11 cellular contexts compared by ENCODE assay signal in the genomic region with DNA sequence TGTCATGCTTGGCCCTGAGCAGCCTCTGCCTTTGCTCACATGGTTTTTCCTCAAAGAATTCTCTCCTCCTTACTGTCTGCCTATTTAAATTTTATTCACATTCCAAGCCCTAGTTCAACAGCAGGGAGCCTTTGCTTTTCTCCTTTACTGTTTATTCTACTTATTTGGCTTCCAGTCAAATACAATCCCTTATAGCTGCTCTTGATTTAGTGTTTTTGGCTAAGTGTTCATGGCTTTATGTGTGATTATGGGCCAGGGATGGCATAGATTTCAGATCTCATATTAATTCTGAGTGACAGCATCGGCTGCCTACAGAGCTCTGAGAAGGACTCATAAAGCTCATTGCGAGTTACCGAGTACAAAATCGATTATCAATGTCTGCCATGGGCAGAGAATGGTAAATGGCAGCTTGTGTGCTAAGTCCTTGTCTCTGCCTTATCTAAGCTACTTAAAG.
A peak's percentile ranks its signal among the peaks of the same experiment; 100 is the strongest.
DNase-seq lines count a peak whose midpoint lies in the region; ATAC-seq and TF ChIP-seq lines count a peak whose summit lies in the region.
"Had no signal": no experiment of that assay in that cellular context is flagged by ENCODE, and none has a peak within 500 bp of the region (broad histone marks: within the 10 kb centered on the region; RNA-seq: fewer than 3 reads in every experiment).

No MANE protein-coding gene starts in this region.

- H3K27ac Mint-ChIP-seq in activated CD8-positive, alpha-beta memory T cell treated with anti-CD3 and anti-CD28 coated beads, Interleukin-2, amount 10 ng/mL, durations not matched to agents 7 days and 5 days = peak overlapping the region; percentile 77
- peak overlapping the region in 4 of 5 experiments; percentile 49 to 55 (median 52) for H3K27ac Mint-ChIP-seq in brain

- H3K27ac ChIP-seq in rectal smooth muscle tissue (ENCODE audit: low read depth, low read length) = peak overlapping the region; percentile 56
- H3K27ac ChIP-seq in caudate nucleus (ENCODE audit: low read depth, low read length) = no peak overlapping the region
- H3K27ac ChIP-seq: heart left ventricle, tibial artery had no signal

- H3K4me3 ChIP-seq in NT2/D1 (ENCODE audit: insufficient read length, low read depth) (no peak overlapping the region), rectal smooth muscle tissue (ENCODE audit: low read length) (no peak overlapping the region)
- H3K4me3 ChIP-seq: heart left ventricle, tibial artery had no signal

- H3K27me3 ChIP-seq in NT2/D1 (ENCODE audit: insufficient read depth, insufficient read length) (no peaks in the 10 kb centered on the region), rectal smooth muscle tissue (ENCODE audit: control insufficient read depth, insufficient read depth, low read length) (no peaks in the 10 kb centered on the region)
- H3K27me3 ChIP-seq: heart left ventricle, tibial artery had no signal

- no peaks in the 10 kb centered on the region for H3K27me3 Mint-ChIP-seq in activated CD8-positive, alpha-beta memory T cell treated with anti-CD3 and anti-CD28 coated beads, Interleukin-2, amount 10 ng/mL, durations not matched to agents 7 days and 5 days
- H3K27me3 Mint-ChIP-seq in brain = no peaks in the 10 kb centered on the region

- peaks cover 36% of the 10 kb centered on the region for H3K36me3 Mint-ChIP-seq in activated CD8-positive, alpha-beta memory T cell treated with anti-CD3 and anti-CD28 coated beads, Interleukin-2, amount 10 ng/mL, durations not matched to agents 7 days and 5 days
- peaks cover 20% of the 10 kb centered on the region for H3K36me3 Mint-ChIP-seq in brain

- no peak for TF ChIP-seq CTCF in brain (conservative IDR thresholded peaks at IDR 0.05)

- H3K4me3 Mint-ChIP-seq in activated CD8-positive, alpha-beta memory T cell treated with anti-CD3 and anti-CD28 coated beads, Interleukin-2, amount 10 ng/mL, durations not matched to agents 7 days and 5 days = peak overlapping the region; percentile 15
- no peak overlapping the region for H3K4me3 Mint-ChIP-seq in brain

- peaks cover 28% of the 10 kb centered on the region for H3K36me3 ChIP-seq in NT2/D1 (ENCODE audit: insufficient read depth, insufficient read length, low read length)
- H3K36me3 ChIP-seq in rectal smooth muscle tissue (ENCODE audit: control insufficient read depth, insufficient read depth, low read length) = no peaks in the 10 kb centered on the region
- H3K36me3 ChIP-seq: tibial artery had no signal

- H3K9ac ChIP-seq in NT2/D1 (ENCODE audit: insufficient read length, low read depth) = peak overlapping the region; percentile 8
- no peak overlapping the region for H3K9ac ChIP-seq in rectal smooth muscle tissue (ENCODE audit: low read length)

- DNase-seq in activated CD8-positive, alpha-beta memory T cell treated with anti-CD3 and anti-CD28 coated beads, Interleukin-2, amount 10 ng/mL, durations not matched to agents 7 days and 5 days = no peak
- no peak for DNase-seq in activated CD8-positive, alpha-beta memory T cell treated with anti-CD3 and anti-CD28 coated beads for 24 hours
- DNase-seq in NT2/D1 (ENCODE audit: low read depth, low spot score) (no peak), NCI-H2029 treated with DMSO at 0.1 percent for 48 hours (lab: John Stamatoyannopoulos, UW) (no peak), caudate nucleus (lab: John Stamatoyannopoulos, UW) (no peak)
- DNase-seq: heart left ventricle, NCI-H1694, tibial artery had no signal

- CTCF ChIA-PET in activated CD8-positive, alpha-beta memory T cell treated with anti-CD3 and anti-CD28 coated beads, Interleukin-2, amount 10 ng/mL, durations not matched to agents 7 days and 5 days (lab: Charles Lee) = interaction anchor here (0.6 to 1.2 kb wide), 4 partner anchors 10 to 113 kb away, joined by 3 to 6 read pairs (median 4); partner anchors contain the start of genes DCAF17 and METTL8

- H3K4me1 ChIP-seq in NT2/D1 (ENCODE audit: insufficient read depth, insufficient read length) (no peaks in the 10 kb centered on the region), rectal smooth muscle tissue (ENCODE audit: control insufficient read depth, insufficient read depth, low read length) (peaks cover 10% of the 10 kb centered on the region)
- H3K4me1 ChIP-seq: tibial artery had no signal

- ATAC-seq in activated CD8-positive, alpha-beta memory T cell treated with anti-CD3 and anti-CD28 coated beads, Interleukin-2, amount 10 ng/mL, durations not matched to agents 7 days and 5 days = no peak
- ATAC-seq in HG03439 (IDR thresholded peaks at IDR 0.05; ENCODE audit: unreplicated experiment) = no peak
- ATAC-seq: heart left ventricle had no signal

- H3K4me1 Mint-ChIP-seq in activated CD8-positive, alpha-beta memory T cell treated with anti-CD3 and anti-CD28 coated beads, Interleukin-2, amount 10 ng/mL, durations not matched to agents 7 days and 5 days = peaks cover 36% of the 10 kb centered on the region
- H3K4me1 Mint-ChIP-seq in brain = peaks cover 10% of the 10 kb centered on the region

- H3K9me3 ChIP-seq in NT2/D1 (ENCODE audit: insufficient read depth, low read length) = no peaks in the 10 kb centered on the region
- H3K9me3 ChIP-seq: heart left ventricle, tibial artery had no signal

- no peaks in the 10 kb centered on the region for H3K9me3 Mint-ChIP-seq in activated CD8-positive, alpha-beta memory T cell treated with anti-CD3 and anti-CD28 coated beads, Interleukin-2, amount 10 ng/mL, durations not matched to agents 7 days and 5 days (ENCODE audit: low read depth)
- H3K9me3 Mint-ChIP-seq in brain = no peaks in the 10 kb centered on the region
